8 cellular contexts compared by ENCODE assay signal in the genomic region with DNA sequence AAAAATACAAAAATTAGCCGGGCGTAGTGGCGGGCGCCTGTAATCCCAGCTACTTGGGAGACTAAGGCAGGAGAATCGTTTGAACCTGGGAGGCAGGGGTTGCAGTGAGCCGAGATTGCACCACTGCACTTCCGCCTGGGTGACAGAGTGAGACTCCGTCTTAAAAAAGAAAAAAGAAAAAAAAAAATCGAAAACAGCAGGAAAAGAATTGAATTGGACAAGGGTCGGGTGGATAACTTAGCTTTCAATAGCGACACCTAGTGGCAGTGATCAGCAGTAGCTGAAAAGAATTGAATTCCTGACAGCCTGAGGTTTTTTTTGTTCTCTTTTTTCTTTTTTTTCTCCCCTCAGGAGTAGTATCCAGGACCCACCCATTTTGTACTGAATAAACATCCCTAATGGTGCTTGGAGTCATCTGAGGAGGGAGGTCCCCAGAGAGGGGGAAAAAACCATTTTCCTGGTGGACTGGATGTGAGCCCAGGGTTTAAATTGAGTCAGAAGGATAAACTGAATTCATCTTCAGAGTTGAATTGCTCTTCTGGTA.
A peak's percentile ranks its signal among the peaks of the same experiment; 100 is the strongest.
DNase-seq lines count a peak whose midpoint lies in the region; ATAC-seq and TF ChIP-seq lines count a peak whose summit lies in the region.

No MANE protein-coding gene starts in this region.

- TF ChIP-seq CTCF in DOHH2 (IDR thresholded peaks at IDR 0.05; ENCODE audit: low read depth, low read length, poor library complexity, severe bottlenecking), result peak; percentile 96
- peak; percentile 65 for TF ChIP-seq CTCF in OCI-LY3 (IDR thresholded peaks at IDR 0.05; ENCODE audit: low read depth, low read length)

- H3K9me2 ChIP-seq in DOHH2 (replicated peaks; ENCODE audit: control insufficient read depth, low read length), result no peaks in the 10 kb centered on the region

- peak overlapping the region; percentile 54 for H3K4me2 ChIP-seq in DOHH2 (ENCODE audit: low read length)
- peak overlapping the region; percentile 57 for H3K4me2 ChIP-seq in OCI-LY3 (ENCODE audit: low read length)

- H3K36me3 Mint-ChIP-seq in activated T-cell treated with anti-CD3 and anti-CD28 coated beads, Interleukin-2, amount 50 U/mL, for 24 hours (ENCODE audit: low read depth), result no peaks in the 10 kb centered on the region

- TF ChIP-seq RAD21 in Ishikawa (IDR thresholded peaks at IDR 0.05; ENCODE audit: low read depth), result peak; percentile 90

- H3K9me3 ChIP-seq in DOHH2 (ENCODE audit: control insufficient read depth, insufficient read depth, low read length) (no peaks in the 10 kb centered on the region), OCI-LY3 (ENCODE audit: insufficient read depth, low read length) (peaks cover 4% of the 10 kb centered on the region; the same call in 1 of the 2 replicates)

- H3K27me3 ChIP-seq in DOHH2 (ENCODE audit: control insufficient read depth, low read length) (no peaks in the 10 kb centered on the region), OCI-LY3 (ENCODE audit: low read depth, low read length) (no peaks in the 10 kb centered on the region)

- peaks cover 30% of the 10 kb centered on the region for H3K4me1 ChIP-seq in DOHH2 (ENCODE audit: control insufficient read depth, low read length)
- H3K4me1 ChIP-seq in OCI-LY3 (ENCODE audit: low read length), result peaks cover 11% of the 10 kb centered on the region

- no peaks in the 10 kb centered on the region for H3K27me3 Mint-ChIP-seq in activated T-cell treated with anti-CD3 and anti-CD28 coated beads, Interleukin-2, amount 50 U/mL, for 24 hours

- no peak overlapping the region for H3K27ac Mint-ChIP-seq in activated T-cell treated with anti-CD3 and anti-CD28 coated beads, Interleukin-2, amount 50 U/mL, for 24 hours

- H3K36me3 ChIP-seq in DOHH2 (ENCODE audit: control insufficient read depth, low read length), result no peaks in the 10 kb centered on the region
- H3K36me3 ChIP-seq in OCI-LY3 (replicated peaks; ENCODE audit: low read depth, low read length), result peaks cover 1% of the 10 kb centered on the region

- no peak for TF ChIP-seq EP300 in Ishikawa (IDR thresholded peaks at IDR 0.05; ENCODE audit: borderline replicate concordance)

- H3K79me2 ChIP-seq in DOHH2 (ENCODE audit: control insufficient read depth, low read length) (no peaks in the 10 kb centered on the region), OCI-LY3 (ENCODE audit: low read length) (no peaks in the 10 kb centered on the region)

- H3F3A ChIP-seq in DOHH2 (ENCODE audit: control insufficient read depth, insufficient read depth), result no peaks in the 10 kb centered on the region

- peak overlapping the region; percentile 24; the same call in 1 of the 2 replicates for H3K9ac ChIP-seq in OCI-LY3 (ENCODE audit: low read length)

- H4K20me1 ChIP-seq in DOHH2 (ENCODE audit: control insufficient read depth, insufficient read depth, low read depth, low read length) (no peaks in the 10 kb centered on the region), OCI-LY3 (ENCODE audit: insufficient read depth, low read length) (no peaks in the 10 kb centered on the region)

- peak overlapping the region; percentile 46 for H3K4me3 ChIP-seq in DOHH2 (ENCODE audit: low read length)
- peak overlapping the region; percentile 75 for H3K4me3 ChIP-seq in OCI-LY3 (ENCODE audit: low read length)

- DNase-seq in activated T-cell treated with anti-CD3 and anti-CD28 coated beads, Interleukin-2, amount 50 U/mL, for 24 hours, result peak; percentile 43
- DNase-seq in foreskin melanocyte (peak; percentile 54), non-pigmented ciliary epithelial cell (ENCODE audit: low read depth) (peak; percentile 26)

- 0 out of 2 replicates have a peak overlapping the region, but pooled peaks have one; percentile 61 for H2AFZ ChIP-seq in OCI-LY3 (ENCODE audit: low read depth, low read length)

- H3K4me3 Mint-ChIP-seq in activated T-cell treated with anti-CD3 and anti-CD28 coated beads, Interleukin-2, amount 50 U/mL, for 24 hours, result no peak overlapping the region

- H3K4me1 Mint-ChIP-seq in activated T-cell treated with anti-CD3 and anti-CD28 coated beads, Interleukin-2, amount 50 U/mL, for 24 hours (ENCODE audit: low read depth), result peaks cover 20% of the 10 kb centered on the region

- no peak overlapping the region for H3K27ac ChIP-seq in DOHH2 (ENCODE audit: low read depth, low read length)
- H3K27ac ChIP-seq in OCI-LY3 (ENCODE audit: low read length), result no peak overlapping the region

- no peaks in the 10 kb centered on the region for H3K9me3 Mint-ChIP-seq in activated T-cell treated with anti-CD3 and anti-CD28 coated beads, Interleukin-2, amount 50 U/mL, for 24 hours

- ATAC-seq in GM21515 (IDR thresholded peaks at IDR 0.05; ENCODE audit: unreplicated experiment) (no peak), GM21825 (IDR thresholded peaks at IDR 0.05; ENCODE audit: unreplicated experiment) (no peak)

TF ChIP-seq in Ishikawa, 13 proteins besides CTCF, POLR2A, EP300 and RAD21:
- TF ChIP-seq CREB1 (IDR thresholded peaks at IDR 0.05; ENCODE audit: low read depth), result no peak
- no peak for TF ChIP-seq USF1 (IDR thresholded peaks at IDR 0.05)
- no peak for TF ChIP-seq TCF12 (IDR thresholded peaks at IDR 0.05; ENCODE audit: low read depth)
- peak; percentile 51; the same call in 1 of the 2 replicates for TF ChIP-seq ZBTB7A (IDR thresholded peaks at IDR 0.05; ENCODE audit: low read depth)
- no peak for TF ChIP-seq YY1 (IDR thresholded peaks at IDR 0.05; ENCODE audit: low read depth)
- TF ChIP-seq, protein P1, sequence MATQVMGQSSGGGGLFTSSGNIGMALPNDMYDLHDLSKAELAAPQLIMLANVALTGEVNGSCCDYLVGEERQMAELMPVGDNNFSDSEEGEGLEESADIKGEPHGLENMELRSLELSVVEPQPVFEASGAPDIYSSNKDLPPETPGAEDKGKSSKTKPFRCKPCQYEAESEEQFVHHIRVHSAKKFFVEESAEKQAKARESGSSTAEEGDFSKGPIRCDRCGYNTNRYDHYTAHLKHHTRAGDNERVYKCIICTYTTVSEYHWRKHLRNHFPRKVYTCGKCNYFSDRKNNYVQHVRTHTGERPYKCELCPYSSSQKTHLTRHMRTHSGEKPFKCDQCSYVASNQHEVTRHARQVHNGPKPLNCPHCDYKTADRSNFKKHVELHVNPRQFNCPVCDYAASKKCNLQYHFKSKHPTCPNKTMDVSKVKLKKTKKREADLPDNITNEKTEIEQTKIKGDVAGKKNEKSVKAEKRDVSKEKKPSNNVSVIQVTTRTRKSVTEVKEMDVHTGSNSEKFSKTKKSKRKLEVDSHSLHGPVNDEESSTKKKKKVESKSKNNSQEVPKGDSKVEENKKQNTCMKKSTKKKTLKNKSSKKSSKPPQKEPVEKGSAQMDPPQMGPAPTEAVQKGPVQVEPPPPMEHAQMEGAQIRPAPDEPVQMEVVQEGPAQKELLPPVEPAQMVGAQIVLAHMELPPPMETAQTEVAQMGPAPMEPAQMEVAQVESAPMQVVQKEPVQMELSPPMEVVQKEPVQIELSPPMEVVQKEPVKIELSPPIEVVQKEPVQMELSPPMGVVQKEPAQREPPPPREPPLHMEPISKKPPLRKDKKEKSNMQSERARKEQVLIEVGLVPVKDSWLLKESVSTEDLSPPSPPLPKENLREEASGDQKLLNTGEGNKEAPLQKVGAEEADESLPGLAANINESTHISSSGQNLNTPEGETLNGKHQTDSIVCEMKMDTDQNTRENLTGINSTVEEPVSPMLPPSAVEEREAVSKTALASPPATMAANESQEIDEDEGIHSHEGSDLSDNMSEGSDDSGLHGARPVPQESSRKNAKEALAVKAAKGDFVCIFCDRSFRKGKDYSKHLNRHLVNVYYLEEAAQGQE (IDR thresholded peaks at IDR 0.05; ENCODE audit: low read depth), result no peak
- TF ChIP-seq TEAD4 (IDR thresholded peaks at IDR 0.05), result 0 out of 2 replicates have a peak, but pooled peaks have one; percentile 29
- no peak for TF ChIP-seq EGR1 (IDR thresholded peaks at IDR 0.05)
- no peak for TF ChIP-seq NFIC (IDR thresholded peaks at IDR 0.05)
- 0 out of 2 replicates have a peak, but pooled peaks have one; percentile 19 for TF ChIP-seq CEBPB (IDR thresholded peaks at IDR 0.05)
- no peak for TF ChIP-seq FOXM1 (IDR thresholded peaks at IDR 0.05; ENCODE audit: borderline replicate concordance, low read depth)
TF ChIP-seq in Ishikawa: peak in this region for 3.
